In the genomic region with DNA sequence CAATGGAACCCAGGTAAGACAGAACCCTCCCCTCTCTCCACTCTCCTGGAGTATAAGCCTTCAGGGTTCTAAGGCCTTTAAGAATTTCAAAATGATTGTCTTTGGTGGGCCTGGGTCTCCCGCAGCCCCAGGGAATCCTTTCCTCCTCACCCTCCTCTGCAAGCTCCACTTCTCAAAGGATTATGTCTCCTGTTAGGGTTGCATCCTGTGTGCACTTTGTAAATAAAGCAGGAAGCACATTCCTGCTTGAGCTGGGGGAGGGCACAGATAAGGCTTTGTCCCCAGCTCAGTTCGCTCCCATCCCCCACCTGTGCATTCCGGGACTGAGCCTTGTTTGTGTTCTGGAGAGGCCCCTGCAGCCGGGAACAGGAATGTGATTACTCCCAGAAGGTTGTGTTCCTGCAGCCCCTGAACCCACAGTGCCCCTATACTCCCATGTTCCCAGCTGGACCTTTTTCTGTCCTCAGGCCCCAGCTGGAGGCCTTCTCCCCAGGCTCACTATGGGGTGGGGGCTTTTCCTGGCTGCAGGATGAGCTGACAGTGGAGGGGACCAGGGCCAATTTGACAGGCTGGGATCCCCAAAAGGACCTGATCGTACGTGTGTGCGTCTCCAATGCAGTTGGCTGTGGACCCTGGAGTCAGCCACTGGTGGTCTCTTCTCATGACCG, we compare ENCODE assay signal across 15 cellular contexts. TPM values are rescaled to one million over a fixed set of nuclear protein-coding genes. Genes with fewer than 3 reads are reported as not detected.
DNase-seq lines count a peak whose midpoint lies in the region; TF ChIP-seq lines count a peak whose summit lies in the region.
"Had no signal": no experiment of that assay in that cellular context is flagged by ENCODE, and none has a peak within 500 bp of the region (broad histone marks: within the 10 kb centered on the region; RNA-seq: fewer than 3 reads in every experiment).

No MANE protein-coding gene starts in this region.

- peak; percentile 52 for DNase-seq in DMS53 (lab: John Stamatoyannopoulos, UW)
- no peak for DNase-seq in DMS53 treated with DMSO at 0.1 percent for 48 hours (lab: John Stamatoyannopoulos, UW; ENCODE audit: unreplicated experiment)
- peak in 6 of 10 donors; percentile 64 to 82 (median 72) for DNase-seq in dorsolateral prefrontal cortex
- no peak for DNase-seq in type B pancreatic cell (ENCODE audit: extremely low spot score, unreplicated experiment)
- DNase-seq in NCI-H345 (lab: John Stamatoyannopoulos, UW): no peak
- DNase-seq in cerebellum (ENCODE audit: low spot score): no peak
- no peak for DNase-seq in NCI-H2081 (lab: John Stamatoyannopoulos, UW)
- DNase-seq: activated T-cell treated with anti-CD3 and anti-CD28 coated beads, Interleukin-2, amount 50 U/mL, for 48 hours; NCI-H524; T1000 had no signal

- WGBS in liver: 83% methylated on average over 8 of the region's 8 CpGs

- peak overlapping the region in 15 of 59 donors; percentile 2 to 30 (median 15) for H3K4me3 ChIP-seq in dorsolateral prefrontal cortex
- H3K4me3 ChIP-seq in liver (ENCODE audit: low read depth in 1 of 3, low read length in 3 of 3): no peak overlapping the region
- H3K4me3 ChIP-seq: thoracic aorta had no signal

- H3K4me1 Mint-ChIP-seq in type B pancreatic cell (ENCODE audit: unreplicated experiment): peaks cover 45% of the 10 kb centered on the region
- H3K4me1 Mint-ChIP-seq: IgD-negative memory B cell, memory B cell had no signal

- TF ChIP-seq CTCF in dorsolateral prefrontal cortex (IDR thresholded peaks at IDR 0.05 in 54 of 56, conservative IDR thresholded peaks at IDR 0.05 in 2 of 56; ENCODE audit: low read depth in 1 of 56, partially characterized antibody in 56 of 56): peak in 6 of 56 donors; percentile 9 to 43 (median 22)
- no peak for TF ChIP-seq CTCF in liver (IDR thresholded peaks at IDR 0.05; ENCODE audit: low read depth, low read length, missing input control)
- TF ChIP-seq CTCF in type B pancreatic cell (conservative IDR thresholded peaks at IDR 0.05): no peak

- H3K9me3 Mint-ChIP-seq in type B pancreatic cell: no peaks in the 10 kb centered on the region
- H3K9me3 Mint-ChIP-seq: IgD-negative memory B cell, memory B cell had no signal

- intact Hi-C loops in dorsolateral prefrontal cortex (cut with DNase I): no loop called here

- peaks cover 4% of the 10 kb centered on the region for H3K36me3 Mint-ChIP-seq in type B pancreatic cell
- H3K36me3 Mint-ChIP-seq: IgD-negative memory B cell, memory B cell had no signal

- no peak overlapping the region for H3K9ac ChIP-seq in liver (ENCODE audit: low read depth in 1 of 2, low read length in 2 of 2)

- H3K9me3 ChIP-seq in liver (ENCODE audit: control insufficient read depth in 4 of 4, low read length in 3 of 4): no peaks in the 10 kb centered on the region
- H3K9me3 ChIP-seq: thoracic aorta had no signal

- peaks cover 0 to 4% (median 0%) of the 10 kb centered on the region in 4 donors for H3K4me1 ChIP-seq in liver (ENCODE audit: control insufficient read depth in 4 of 4, insufficient read depth in 4 of 4, low read length in 3 of 4)

- peak overlapping the region; percentile 90 for H3K27ac Mint-ChIP-seq in type B pancreatic cell
- H3K27ac Mint-ChIP-seq: memory B cell had no signal

- H3K36me3 ChIP-seq in liver (ENCODE audit: control insufficient read depth in 4 of 4, insufficient read depth in 3 of 4, low read depth in 1 of 4, low read length in 3 of 4): no peaks in the 10 kb centered on the region
- H3K36me3 ChIP-seq: thoracic aorta had no signal

- H3K4me3 Mint-ChIP-seq in type B pancreatic cell: peak overlapping the region; percentile 66
- H3K4me3 Mint-ChIP-seq: memory B cell had no signal

- H3K27me3 Mint-ChIP-seq in type B pancreatic cell: no peaks in the 10 kb centered on the region
- H3K27me3 Mint-ChIP-seq: IgD-negative memory B cell had no signal

- no peak for TF ChIP-seq RAD21 in liver (IDR thresholded peaks at IDR 0.05)

- H3K27me3 ChIP-seq in dorsolateral prefrontal cortex (no peaks in the 10 kb centered on the region), liver (ENCODE audit: control insufficient read depth in 4 of 4, insufficient read depth in 4 of 4, low read length in 3 of 4) (no peaks in the 10 kb centered on the region)

- H3K27ac ChIP-seq in dorsolateral prefrontal cortex (peak overlapping the region; percentile 68 to 99 (median 92)), liver (ENCODE audit: low read depth in 1 of 2, low read length in 2 of 2) (no peak overlapping the region)
- H3K27ac ChIP-seq: 22Rv1, thoracic aorta had no signal

TF ChIP-seq in liver, 16 proteins besides CTCF, POLR2A, EP300 and RAD21:
- TF ChIP-seq RXRA (IDR thresholded peaks at IDR 0.05) (peak; percentile 6 to 11), SP1 (IDR thresholded peaks at IDR 0.05) (peak; percentile 66), HNF4G (IDR thresholded peaks at IDR 0.05) (no peak), NR2F2 (IDR thresholded peaks at IDR 0.05) (peak; percentile 43)
TF ChIP-seq in liver: peak in this region for 3.

RNA-seq across cellular contexts. Expression of gene TYRO3, which starts 9.5 kb away (rescaled TPM):
- 100 to 1,000 TPM; 151 to 285 (median 212) TPM for total RNA-seq in dorsolateral prefrontal cortex
- total RNA-seq in liver: 1 to 10 TPM; 2.2 to 2.3 TPM
- polyA plus RNA-seq in liver: 1 to 10 TPM; 1.1 to 2.3 TPM
- 43.0 and 44.1 TPM in 2 replicates for total RNA-seq in type B pancreatic cell (ENCODE audit: low replicate concordance)
- 13.1 TPM for total RNA-seq in cerebellum
- polyA plus RNA-seq: IgD-negative memory B cell had no signal

RNA-seq across cellular contexts. Expression of gene RPAP1, which starts 24.4 kb away (rescaled TPM):
- total RNA-seq in dorsolateral prefrontal cortex: 10 to 100 TPM; 24.8 to 60.8 (median 39.0) TPM
- 10 to 100 TPM in 1 of 2 donors, 1 to 10 TPM in 1; 7.8 to 12.2 TPM for total RNA-seq in liver
- polyA plus RNA-seq in liver: 1 to 10 TPM; 6.4 to 9.7 TPM
- total RNA-seq in type B pancreatic cell (ENCODE audit: low replicate concordance): 54.4 and 68.3 TPM in 2 replicates
- 22.7 TPM for total RNA-seq in cerebellum

RNA-seq across cellular contexts. Expression of gene LTK, which starts 54.9 kb away (rescaled TPM):
- total RNA-seq in dorsolateral prefrontal cortex (1 to 10 TPM in 112 of 120 experiments, under 1 TPM in 8; 0.15 to 7.3 (median 2.6) TPM), liver (1 to 10 TPM; 2.6 to 3.0 TPM), type B pancreatic cell (ENCODE audit: low replicate concordance) (0.51 and 0.55 TPM in 2 replicates), cerebellum (0.36 TPM)
- polyA plus RNA-seq in liver: 1 to 10 TPM in 1 of 2 donors, under 1 TPM in 1; 0.86 to 1.4 TPM

Comparison
In these comparisons a context has a peak if more than half of its experiments do, and no peak if none do; other contexts are left out.
1. DNase-seq: peak in DMS53 (single experiment) and dorsolateral prefrontal cortex (6 of 10); none in DMS53 treated with DMSO at 0.1 percent for 48 hours (single experiment), type B pancreatic cell (single experiment), NCI-H345 (single experiment), cerebellum (single experiment) and NCI-H2081 (0 of 2).
2. H3K27ac ChIP-seq: peak in dorsolateral prefrontal cortex (59 of 59); none in liver (0 of 2).